Comparison of ENCODE assay signal across 1 cellular context in genomic region chr15:27696530-27696929, GRCh38.
TF ChIP-seq lines count a peak whose summit lies in the region.

No MANE protein-coding gene starts in this region.

TF ChIP-seq in H1, 55 proteins besides CTCF, POLR2A, EP300 and RAD21:
- TF ChIP-seq CHD7 (IDR thresholded peaks at IDR 0.05; ENCODE audit: insufficient replicate concordance, low read length) (no peak), POLR2AphosphoS5 (IDR thresholded peaks at IDR 0.05; ENCODE audit: low read depth, low read length) (no peak), YY1 (IDR thresholded peaks at IDR 0.05; ENCODE audit: low read depth, low read length) (no peak), RBBP5 (IDR thresholded peaks at IDR 0.05; ENCODE audit: borderline replicate concordance, low read depth, low read length) (no peak), JUN (IDR thresholded peaks at IDR 0.05; ENCODE audit: low read depth, low read length) (no peak), BCL11A (IDR thresholded peaks at IDR 0.05; ENCODE audit: low read depth in 2 of 2, low read length in 2 of 2) (no peak), TEAD4 (IDR thresholded peaks at IDR 0.05; ENCODE audit: low read depth, low read length) (no peak), ZNF274 (IDR thresholded peaks at IDR 0.05; ENCODE audit: borderline replicate concordance, extremely low read depth, low read length) (no peak), CREB1 (IDR thresholded peaks at IDR 0.05) (no peak), KDM4A (IDR thresholded peaks at IDR 0.05; ENCODE audit: low read depth, low read length, severe bottlenecking) (no peak), EGR1 (IDR thresholded peaks at IDR 0.05; ENCODE audit: borderline replicate concordance, low read depth, low read length) (no peak), SP4 (IDR thresholded peaks at IDR 0.05; ENCODE audit: low read length) (no peak), TAF1 (IDR thresholded peaks at IDR 0.05; ENCODE audit: low read depth, low read length) (no peak), CHD1 (IDR thresholded peaks at IDR 0.05; ENCODE audit: low read depth, low read length) (no peak), ATF3 (IDR thresholded peaks at IDR 0.05; ENCODE audit: insufficient read depth, low read depth, low read length) (no peak)
